ENCODE assay signal across 11 cellular contexts in genomic region chr5:123700624-123701023, GRCh38.
A peak's percentile ranks its signal among the peaks of the same experiment; 100 is the strongest.
DNase-seq lines count a peak whose midpoint lies in the region; ATAC-seq and TF ChIP-seq lines count a peak whose summit lies in the region.
"Had no signal": no experiment of that assay in that cellular context is flagged by ENCODE, and none has a peak within 500 bp of the region (broad histone marks: within the 10 kb centered on the region; RNA-seq: fewer than 3 reads in every experiment).

No MANE protein-coding gene starts in this region.

- no peaks in the 10 kb centered on the region for H3K79me2 ChIP-seq in HCT116 (ENCODE audit: insufficient read depth, low read length)

- TF ChIP-seq RAD21 in HCT116 (IDR thresholded peaks at IDR 0.05; ENCODE audit: low read depth), result no peak; the same call in 1 of the 2 replicates

- CTCF ChIA-PET in HCT116 (lab: Charles Lee), result no interaction called here

- 30% methylated on average over 4 of the region's 4 CpGs for WGBS in right cardiac atrium
- 49 to 65% (median 58%) methylated on average over 4 of the region's 4 CpGs for WGBS in stomach, 5 donors

- POLR2A ChIA-PET in HCT116 (lab: Charles Lee), result no interaction called here
- POLR2A ChIA-PET in naive thymus-derived CD8-positive, alpha-beta T cell (lab: Charles Lee), result no interaction called here

- TF ChIP-seq EP300 in stomach (IDR thresholded peaks at IDR 0.05), result no peak

- H3K4me1 Mint-ChIP-seq in naive thymus-derived CD8-positive, alpha-beta T cell, result no peaks in the 10 kb centered on the region

- H3K36me3 Mint-ChIP-seq in naive thymus-derived CD8-positive, alpha-beta T cell, result no peaks in the 10 kb centered on the region

- no peak for TF ChIP-seq POLR2A in HCT116 (IDR thresholded peaks at IDR 0.05; ENCODE audit: borderline replicate concordance, extremely low read depth, insufficient read depth, insufficient read length)
- TF ChIP-seq POLR2A in stomach (IDR thresholded peaks at IDR 0.05), result no peak

- H3K27me3 ChIP-seq in HCT116 (ENCODE audit: insufficient read depth, low read length) (no peaks in the 10 kb centered on the region), right cardiac atrium (ENCODE audit: control insufficient read depth, insufficient read depth) (no peaks in the 10 kb centered on the region), stomach (no peaks in the 10 kb centered on the region)

- H3K4me3 ChIP-seq in HCT116 (replicated peaks in 1 of 2; ENCODE audit: low read depth in 1 of 2, low read length in 2 of 2), result no peak overlapping the region
- no peak overlapping the region for H3K4me3 ChIP-seq in astrocyte of the cerebellum (ENCODE audit: low read depth, low read length)
- no peak overlapping the region for H3K4me3 ChIP-seq in right cardiac atrium (ENCODE audit: low read length)
- H3K4me3 ChIP-seq in stomach, result no peak overlapping the region

- H3K9me3 ChIP-seq in HCT116 (ENCODE audit: control insufficient read depth in 1 of 2, insufficient read depth in 1 of 2, low read depth in 1 of 2, low read length in 2 of 2) (no peaks in the 10 kb centered on the region), right cardiac atrium (ENCODE audit: control insufficient read depth, low read length) (no peaks in the 10 kb centered on the region), stomach (no peaks in the 10 kb centered on the region)

- no peak overlapping the region for H2AFZ ChIP-seq in HCT116 (ENCODE audit: low read depth, low read length, poor library complexity, severe bottlenecking)

- in situ Hi-C loops in astrocyte of the cerebellum (cut with HindIII; ENCODE audit: low sequenced_read_pairs), result no loop called here

- DNase-seq in HCT116 (ENCODE audit: low read depth, low spot score) (peak; percentile 32), astrocyte of the cerebellum (ENCODE audit: low read depth) (peak; percentile 97), right cardiac atrium (peak in 1 of 3 donors; percentile 15), stomach (no peak), NCI-H774 (lab: John Stamatoyannopoulos, UW) (no peak), T-helper 2 cell (no peak)
- no peak for DNase-seq in naive thymus-derived CD8-positive, alpha-beta T cell
- DNase-seq: activated CD4-positive, alpha-beta T cell treated with anti-CD3 and anti-CD28 coated beads, Interleukin-2, amount 50 U/mL, for 48 hours; NCI-H524; retina had no signal

- intact Hi-C loops in HCT116 (cut with micrococcal nuclease), result no loop called here
- intact Hi-C loops in right cardiac atrium (cut with DNase I), result no loop called here
- intact Hi-C loops in stomach (cut with DNase I; ENCODE audit: low total_unique reads), result no loop called here

- no peaks in the 10 kb centered on the region for H3K9me2 ChIP-seq in HCT116 (ENCODE audit: insufficient read depth)

- no peaks in the 10 kb centered on the region for H4K20me1 ChIP-seq in HCT116 (ENCODE audit: insufficient read depth)

- TF ChIP-seq CTCF in HCT116 (IDR thresholded peaks at IDR 0.05 in 2 of 3, conservative IDR thresholded peaks at IDR 0.05 in 1 of 3; ENCODE audit: borderline replicate concordance in 1 of 3, insufficient read depth in 1 of 3, low read depth in 2 of 3, low read length in 2 of 3), result no peak
- TF ChIP-seq CTCF in astrocyte of the cerebellum (IDR thresholded peaks at IDR 0.05; ENCODE audit: low read depth, low read length, missing control alignments), result no peak
- TF ChIP-seq CTCF in stomach (IDR thresholded peaks at IDR 0.05), result no peak

- peaks cover 0 to 5% (median 0%) of the 10 kb centered on the region in 9 donors for H3K9me3 Mint-ChIP-seq in naive thymus-derived CD8-positive, alpha-beta T cell

- H3K4me1 ChIP-seq in HCT116 (ENCODE audit: control insufficient read depth in 1 of 2, insufficient read depth in 2 of 2, low read length in 2 of 2), result peaks cover 0 to 12% of the 10 kb centered on the region in 2 experiments; a peak in 1 of 4 replicates
- peaks cover 3% of the 10 kb centered on the region for H3K4me1 ChIP-seq in right cardiac atrium (ENCODE audit: control insufficient read depth, insufficient read depth, low read length)
- H3K4me1 ChIP-seq in stomach, result peaks cover 0 to 16% (median 3%) of the 10 kb centered on the region in 4 donors

- peak; percentile 47; the same call in 1 of the 2 replicates for ATAC-seq in HCT116
- peak; percentile 63 to 93 for ATAC-seq in right cardiac atrium
- no peak for ATAC-seq in naive thymus-derived CD8-positive, alpha-beta T cell
- ATAC-seq in HG02623 (IDR thresholded peaks at IDR 0.05; ENCODE audit: unreplicated experiment), result no peak

- H3K27ac ChIP-seq in HCT116 (ENCODE audit: low read depth, low read length) (no peak overlapping the region), right cardiac atrium (ENCODE audit: low read length) (no peak overlapping the region), stomach (peak overlapping the region in 4 of 5 donors; percentile 16 to 51 (median 38))

- no peak overlapping the region for H3K4me3 Mint-ChIP-seq in naive thymus-derived CD8-positive, alpha-beta T cell

- RAD21 ChIA-PET in HCT116 (lab: Charles Lee; ENCODE audit: low non-redundant PET in 1 of 2, low total read pairs in 2 of 2, uncharacterized antibody in 2 of 2, unreplicated experiment in 2 of 2), result no interaction called here

- H3K9ac ChIP-seq in HCT116 (ENCODE audit: low read length), result no peak overlapping the region

- H3K27me3 Mint-ChIP-seq in naive thymus-derived CD8-positive, alpha-beta T cell, result peaks cover 0 to 2% (median 0%) of the 10 kb centered on the region in 5 donors

- no peaks in the 10 kb centered on the region for H3K36me3 ChIP-seq in HCT116 (ENCODE audit: control insufficient read depth in 1 of 2, insufficient read depth in 2 of 2, low read length in 2 of 2)
- no peaks in the 10 kb centered on the region for H3K36me3 ChIP-seq in stomach

- H3K4me2 ChIP-seq in HCT116 (ENCODE audit: low read length), result peak overlapping the region; percentile 19; the same call in 1 of the 2 replicates

- no TSS peak for BruUV-seq in HCT116 (replicated peaks; lab: Mats Ljungman, UMichigan)

- H3K27ac Mint-ChIP-seq in naive thymus-derived CD8-positive, alpha-beta T cell, result no peak overlapping the region

TF ChIP-seq in HCT116, 20 proteins besides CTCF, POLR2A, EP300 and RAD21:
- TF ChIP-seq FOSL1 (IDR thresholded peaks at IDR 0.05; ENCODE audit: low read depth) (0 out of 2 replicates have a peak, but pooled peaks have one; percentile 13), SRF (IDR thresholded peaks at IDR 0.05; ENCODE audit: low read depth) (0 out of 2 replicates have a peak, but pooled peaks have one; percentile 26), JUND (IDR thresholded peaks at IDR 0.05) (peak; percentile 42), YY1 (IDR thresholded peaks at IDR 0.05; ENCODE audit: extremely low read depth, insufficient replicate concordance, low read depth, low read length) (no peak)

Comparison
In these comparisons a context has a peak if more than half of its experiments do, and no peak if none do; other contexts are left out.
1. ATAC-seq: peak in HCT116 (single experiment) and right cardiac atrium (2 of 2); none in naive thymus-derived CD8-positive, alpha-beta T cell (0 of 2) and HG02623 (single experiment).
2. DNase-seq: peak in HCT116 (single experiment) and astrocyte of the cerebellum (single experiment); none in stomach (single experiment), NCI-H774 (single experiment), naive thymus-derived CD8-positive, alpha-beta T cell (0 of 10) and T-helper 2 cell (0 of 5).
3. H3K27ac ChIP-seq: peak in stomach (4 of 5); none in HCT116 (single experiment) and right cardiac atrium (single experiment).